19 cellular contexts compared by ENCODE assay signal in genomic region chr5:179892255-179892654, GRCh38.
"Had no signal": no experiment of that assay in that cellular context is flagged by ENCODE, and none has a peak within 500 bp of the region (broad histone marks: within the 10 kb centered on the region; RNA-seq: fewer than 3 reads in every experiment).

No MANE protein-coding gene starts in this region.

- ATAC-seq: heart left ventricle, lower lobe of right lung had no signal

- H3K4me3 ChIP-seq: dorsolateral prefrontal cortex, heart left ventricle, left ventricle myocardium inferior, lower lobe of right lung, right atrium auricular region, sigmoid colon, skin epidermis, stomach, thoracic aorta, transverse colon had no signal

- H3K9me3 Mint-ChIP-seq: memory B cell, naive B cell had no signal

- H3K27me3 Mint-ChIP-seq: memory B cell, naive B cell had no signal

- H3K27ac Mint-ChIP-seq: memory B cell, naive B cell had no signal

- H3K4me1 Mint-ChIP-seq: memory B cell, naive B cell had no signal

- H3K27ac ChIP-seq: dorsolateral prefrontal cortex, heart left ventricle, left ventricle myocardium inferior, lower lobe of right lung, neutrophil, right atrium auricular region, sigmoid colon, skin epidermis, stomach, thoracic aorta, transverse colon had no signal

- H3K9me3 ChIP-seq: heart left ventricle, left ventricle myocardium inferior, lower lobe of right lung, neutrophil, right atrium auricular region, sigmoid colon, stomach, thoracic aorta, transverse colon had no signal

- H3K4me3 Mint-ChIP-seq: memory B cell, naive B cell had no signal

- H3K27me3 ChIP-seq: dorsolateral prefrontal cortex, heart left ventricle, neutrophil, right atrium auricular region, sigmoid colon, stomach, transverse colon had no signal

- DNase-seq: cortex of kidney; dorsolateral prefrontal cortex; effector CD8-positive, alpha-beta T cell; hippocampal formation; islet precursor cell; left ventricle myocardium inferior; lower lobe of right lung; naive B cell; sigmoid colon; stimulated activated naive CD4-positive, alpha-beta T cell; stomach; substantia nigra; transverse colon had no signal

- H3K4me1 ChIP-seq: heart left ventricle, lower lobe of right lung, right atrium auricular region, sigmoid colon, stomach, transverse colon had no signal
